In the genomic region with DNA sequence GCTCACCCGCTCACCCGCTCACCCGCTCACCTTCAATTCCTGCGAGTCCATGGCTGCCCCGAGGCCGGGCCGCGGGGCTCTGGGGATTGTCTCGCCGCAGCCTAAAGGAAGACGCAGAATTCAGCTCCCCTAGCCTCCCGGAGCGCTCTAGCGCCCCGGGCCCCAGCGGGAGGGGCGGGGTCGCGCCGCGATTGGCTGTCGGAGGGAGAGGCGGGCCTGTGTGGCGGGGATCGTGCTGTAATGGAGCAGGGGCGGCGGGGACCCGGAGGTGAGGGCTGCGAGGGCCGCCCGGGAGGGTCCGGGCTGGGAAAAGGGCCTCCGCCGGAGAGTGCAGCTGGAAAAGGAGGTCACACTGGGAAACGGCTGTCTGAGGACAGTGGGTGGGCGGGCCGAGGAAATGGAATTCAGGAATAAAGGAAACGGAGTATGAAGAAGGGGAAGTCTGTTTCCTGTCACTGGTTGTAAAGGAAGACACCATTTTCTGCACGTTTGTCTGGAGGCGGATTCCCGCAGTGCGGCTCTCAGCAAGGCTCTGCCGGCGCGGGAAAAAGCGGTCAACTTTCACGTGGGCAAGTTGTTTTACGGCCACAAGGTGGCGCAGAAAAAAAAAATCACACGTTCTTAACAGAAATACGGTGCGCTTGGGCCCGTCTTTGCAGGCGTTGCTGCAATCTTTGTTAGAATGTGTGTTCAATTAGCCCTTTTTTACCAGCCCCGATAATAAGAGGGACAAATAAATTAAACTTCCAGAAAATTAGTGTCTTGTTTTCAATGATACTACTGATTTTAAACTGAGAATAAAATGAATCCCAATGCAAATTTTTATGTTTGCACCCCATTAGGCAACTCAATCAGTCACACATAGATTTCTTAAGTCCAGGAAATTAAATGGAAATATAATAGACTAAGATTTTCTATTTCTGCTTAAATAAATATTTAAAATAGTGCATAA, we compare ENCODE assay signal across 8 cellular contexts. TPM values are rescaled to one million over a fixed set of nuclear protein-coding genes. Genes with fewer than 3 reads are reported as not detected.
DNase-seq lines count a peak whose midpoint lies in the region; ATAC-seq and TF ChIP-seq lines count a peak whose summit lies in the region.

A gene (minus strand): TSS at position 122 of the 952 bp plus-strand sequence. CDS start 71 bp downstream, at position 51.

- peaks cover 45% of the 10 kb centered on the region for H3K79me2 ChIP-seq in DND-41 (ENCODE audit: insufficient read depth, low read length)

- ATAC-seq in DND-41 (ENCODE audit: insufficient read depth, low read depth) = peak; percentile 94
- ATAC-seq in GM21737 (IDR thresholded peaks at IDR 0.05; ENCODE audit: unreplicated experiment) = peak; percentile 98

- TF ChIP-seq POLR2A in Peyer's patch (IDR thresholded peaks at IDR 0.05) (peak; percentile 27 to 54), esophagus muscularis mucosa (IDR thresholded peaks at IDR 0.05; ENCODE audit: low read depth) (peak; percentile 49)

- peak within 1 kb of the TSS; percentile 68 for H3K4me2 ChIP-seq in DND-41 (ENCODE audit: insufficient read depth, low read length)

- TF ChIP-seq CTCF in DND-41 (IDR thresholded peaks at IDR 0.05; ENCODE audit: borderline replicate concordance, extremely low read depth, low read length, poor library complexity, severe bottlenecking) (peak; percentile 87), Peyer's patch (IDR thresholded peaks at IDR 0.05) (peak; percentile 74 to 89 (median 82)), esophagus muscularis mucosa (IDR thresholded peaks at IDR 0.05) (peak; percentile 66 to 85 (median 84))

- H2AFZ ChIP-seq in DND-41 (ENCODE audit: low read depth, low read length) = peak within 1 kb of the TSS; percentile 85

- DNase-seq in DND-41 (peak; percentile 95), Peyer's patch (peak; percentile 92 to 97 (median 97)), esophagus muscularis mucosa (ENCODE audit: extremely low spot score) (peak; percentile 97)
- peak; percentile 94 for DNase-seq in activated T-cell treated with anti-CD3 and anti-CD28 coated beads, Interleukin-2, amount 50 U/mL, for 48 hours
- peak; percentile 85 to 91 for DNase-seq in stimulated activated CD8-positive, alpha-beta memory T cell treated with anti-CD3 and anti-CD28 coated beads, Interleukin-7, amount 100 ng/mL, for 4 hours (ENCODE audit: low read depth in 2 of 2)

- TF ChIP-seq EP300 in esophagus muscularis mucosa (IDR thresholded peaks at IDR 0.05) = no peak

- H3K9me3 ChIP-seq in DND-41 (ENCODE audit: insufficient read depth, low read length, severe bottlenecking) (no peaks in the 10 kb centered on the region), KOPT-K1 (ENCODE audit: insufficient read depth, low read length, poor library complexity, severe bottlenecking) (no peaks in the 10 kb centered on the region), Peyer's patch (no peaks in the 10 kb centered on the region), esophagus muscularis mucosa (no peaks in the 10 kb centered on the region), muscle layer of duodenum (ENCODE audit: control insufficient read depth in 1 of 2, low read length in 2 of 2) (no peaks in the 10 kb centered on the region)

- no peaks in the 10 kb centered on the region for H4K20me1 ChIP-seq in DND-41 (ENCODE audit: insufficient read depth, low read length)

- under 1% methylated on average over 26 of the region's 55 CpGs for WGBS in esophagus muscularis mucosa

- H3K27ac ChIP-seq in DND-41 (ENCODE audit: low read length) (peak within 1 kb of the TSS; percentile 94), KOPT-K1 (ENCODE audit: low read depth, low read length, poor library complexity, severe bottlenecking) (peak within 1 kb of the TSS; percentile 78), Peyer's patch (peak within 1 kb of the TSS; percentile 71 to 90 (median 84)), esophagus muscularis mucosa (replicated peaks in 1 of 4) (peak within 1 kb of the TSS; percentile 83 to 90 (median 86)), muscle layer of duodenum (ENCODE audit: low read length) (peak within 1 kb of the TSS; percentile 60)

- H3K4me3 ChIP-seq in DND-41 (ENCODE audit: low read depth in 1 of 2, low read length in 2 of 2) (peak within 1 kb of the TSS; percentile 51 to 71), Peyer's patch (peak within 1 kb of the TSS; percentile 61 to 91 (median 74)), esophagus muscularis mucosa (peak within 1 kb of the TSS; percentile 65 to 91 (median 70)), muscle layer of duodenum (ENCODE audit: low read depth in 1 of 2, low read length in 2 of 2) (peak within 1 kb of the TSS; percentile 85 to 88)

- intact Hi-C loops in esophagus muscularis mucosa (cut with DNase I) = loop anchor here (1.0 kb wide), 1 partner anchor 174 kb away; a partner anchor contains a TSS

- H3K9ac ChIP-seq in DND-41 (ENCODE audit: low read depth, low read length) = peak within 1 kb of the TSS; percentile 65

- H3K36me3 ChIP-seq in DND-41 (ENCODE audit: insufficient read depth, low read length) (peaks cover 15% of the 10 kb centered on the region; the same call in 1 of the 2 replicates), KOPT-K1 (ENCODE audit: insufficient read depth, low read length) (peaks cover 7% of the 10 kb centered on the region), Peyer's patch (peaks cover 0 to 5% (median 0%) of the 10 kb centered on the region in 3 donors), esophagus muscularis mucosa (peaks cover 0 to 5% (median 2%) of the 10 kb centered on the region in 4 donors), muscle layer of duodenum (ENCODE audit: control insufficient read depth in 1 of 2, insufficient read depth in 2 of 2, low read length in 2 of 2) (no peaks in the 10 kb centered on the region)

- H3K4me1 ChIP-seq in DND-41 (ENCODE audit: insufficient read depth, low read length) (peaks cover 42% of the 10 kb centered on the region), Peyer's patch (peaks cover 0 to 23% (median 0%) of the 10 kb centered on the region in 4 donors), esophagus muscularis mucosa (peaks cover 25 to 41% (median 36%) of the 10 kb centered on the region in 4 donors), muscle layer of duodenum (ENCODE audit: control insufficient read depth in 1 of 2, insufficient read depth in 2 of 2, low read length in 2 of 2) (peaks cover 6 to 21% of the 10 kb centered on the region in 2 donors)

- H3K27me3 ChIP-seq in DND-41 (ENCODE audit: insufficient read depth, low read length, poor library complexity) (no peaks in the 10 kb centered on the region), Peyer's patch (no peaks in the 10 kb centered on the region), esophagus muscularis mucosa (no peaks in the 10 kb centered on the region), muscle layer of duodenum (ENCODE audit: low read depth, low read length) (no peaks in the 10 kb centered on the region)

RNA-seq across cellular contexts. Expression of the gene that starts here (rescaled TPM):
- 10 to 100 TPM; 14.2 to 47.9 (median 32.6) TPM for total RNA-seq in Peyer's patch
- total RNA-seq in esophagus muscularis mucosa = 10 to 100 TPM; 19.9 to 37.0 (median 22.9) TPM

Comparison
In these comparisons a context has a peak if more than half of its experiments do, and no peak if none do; other contexts are left out.
1. Peak in every context shown above with its lines: DNase-seq, ATAC-seq, H3K4me3 ChIP-seq and H3K27ac ChIP-seq.